In the genomic region with DNA sequence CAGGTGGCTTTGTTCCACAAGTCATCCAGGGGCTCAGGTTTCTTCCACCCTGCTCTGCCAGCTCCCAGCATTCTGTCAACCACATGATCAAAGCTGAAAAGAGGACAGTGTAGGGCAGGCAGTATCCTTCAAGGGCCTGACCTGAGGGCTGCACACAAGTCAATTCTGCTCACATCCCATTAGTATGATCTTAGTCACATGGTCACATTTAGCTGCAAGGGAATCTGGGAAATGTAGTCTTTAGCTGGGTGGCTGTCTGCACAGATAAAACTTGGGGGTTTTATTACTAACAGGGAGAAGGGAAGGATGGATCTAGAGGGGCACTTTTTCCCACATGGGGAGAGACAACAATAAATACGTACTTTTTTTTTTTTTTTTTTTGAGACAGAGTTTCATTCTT, we compare ENCODE assay signal across 22 cellular contexts.
"Had no signal": no experiment of that assay in that cellular context is flagged by ENCODE, and none has a peak within 500 bp of the region (broad histone marks: within the 10 kb centered on the region; RNA-seq: fewer than 3 reads in every experiment).

No MANE protein-coding gene starts in this region.

- H3K4me3 Mint-ChIP-seq: activated B cell treated with CpG ODN at 0.5 μM for 24 hours; activated naive CD8-positive, alpha-beta T cell treated with anti-CD3 and anti-CD28 coated beads, Interleukin-2, amount 50 U/mL, for 24 hours; endodermal cell; natural killer cell had no signal

- H3K4me1 ChIP-seq: esophagus squamous epithelium, gastrocnemius medialis, prostate gland, thyroid gland had no signal

- H3K27ac ChIP-seq: coronary artery, esophagus squamous epithelium, gastrocnemius medialis, neutrophil, ovary, prostate gland, thyroid gland, upper lobe of right lung had no signal

- H3K27ac Mint-ChIP-seq: activated B cell treated with CpG ODN at 0.5 μM for 24 hours; activated naive CD8-positive, alpha-beta T cell treated with anti-CD3 and anti-CD28 coated beads, Interleukin-2, amount 50 U/mL, for 24 hours; endodermal cell; natural killer cell had no signal

- H3K9me3 ChIP-seq: esophagus squamous epithelium, gastrocnemius medialis, neutrophil, ovary, prostate gland, thyroid gland, upper lobe of right lung had no signal

- H3K36me3 Mint-ChIP-seq: natural killer cell had no signal

- H3K9me3 Mint-ChIP-seq: activated B cell treated with CpG ODN at 0.5 μM for 24 hours; activated naive CD8-positive, alpha-beta T cell treated with anti-CD3 and anti-CD28 coated beads, Interleukin-2, amount 50 U/mL, for 24 hours; endodermal cell; natural killer cell had no signal

- H3K27me3 ChIP-seq: neutrophil, ovary, thyroid gland, upper lobe of right lung had no signal

- H3K27me3 Mint-ChIP-seq: activated B cell treated with CpG ODN at 0.5 μM for 24 hours had no signal

- ATAC-seq: activated naive CD8-positive, alpha-beta T cell treated with anti-CD3 and anti-CD28 coated beads, Interleukin-2, amount 50 U/mL, for 24 hours; gastrocnemius medialis; natural killer cell; stimulated activated naive CD8-positive, alpha-beta T cell treated with anti-CD3 and anti-CD28 coated beads, Interleukin-15, Interleukin-2, amounts not matched to agents 100 U/mL and 50 U/mL, for 24 hours; upper lobe of right lung had no signal

- DNase-seq: activated B cell treated with CpG ODN at 0.5 μM for 24 hours; activated CD4-positive, alpha-beta T cell treated with anti-CD3 and anti-CD28 coated beads for 4 hours; activated CD4-positive, alpha-beta T cell treated with anti-CD3 and anti-CD28 coated beads, Interleukin-2, amount 50 U/mL, for 48 hours; activated CD8-positive, alpha-beta memory T cell treated with anti-CD3 and anti-CD28 coated beads, Interleukin-2, amount 50 U/mL, for 48 hours; activated gamma-delta T cell; activated naive CD4-positive, alpha-beta T cell treated with anti-CD3 and anti-CD28 coated beads, Interleukin-2, amount 50 U/mL, for 16 hours; activated naive CD8-positive, alpha-beta T cell treated with anti-CD3 and anti-CD28 coated beads, Interleukin-2, amount 50 U/mL, for 24 hours; cerebellar nuclear complex; endodermal cell; esophagus squamous epithelium; gastrocnemius medialis; hypothalamus; midbrain; natural killer cell; ovary; stimulated activated CD4-positive, alpha-beta T cell treated with anti-CD3 and anti-CD28 coated beads, Interleukin-4, amount 100 ng/mL, for 24 hours; stimulated activated naive CD8-positive, alpha-beta T cell treated with anti-CD3 and anti-CD28 coated beads, Interleukin-15, Interleukin-2, amounts not matched to agents 100 U/mL and 50 U/mL, for 24 hours; thyroid gland; upper lobe of right lung had no signal

- H3K36me3 ChIP-seq: esophagus squamous epithelium, gastrocnemius medialis, neutrophil, ovary, prostate gland, thyroid gland, upper lobe of right lung had no signal

- H3K4me3 ChIP-seq: coronary artery, esophagus squamous epithelium, gastrocnemius medialis, ovary, prostate gland, thyroid gland, upper lobe of right lung had no signal

- H3K4me1 Mint-ChIP-seq: activated B cell treated with CpG ODN at 0.5 μM for 24 hours; activated naive CD8-positive, alpha-beta T cell treated with anti-CD3 and anti-CD28 coated beads, Interleukin-2, amount 50 U/mL, for 24 hours; natural killer cell had no signal
